ENCODE assay signal across 15 cellular contexts in the genomic region with DNA sequence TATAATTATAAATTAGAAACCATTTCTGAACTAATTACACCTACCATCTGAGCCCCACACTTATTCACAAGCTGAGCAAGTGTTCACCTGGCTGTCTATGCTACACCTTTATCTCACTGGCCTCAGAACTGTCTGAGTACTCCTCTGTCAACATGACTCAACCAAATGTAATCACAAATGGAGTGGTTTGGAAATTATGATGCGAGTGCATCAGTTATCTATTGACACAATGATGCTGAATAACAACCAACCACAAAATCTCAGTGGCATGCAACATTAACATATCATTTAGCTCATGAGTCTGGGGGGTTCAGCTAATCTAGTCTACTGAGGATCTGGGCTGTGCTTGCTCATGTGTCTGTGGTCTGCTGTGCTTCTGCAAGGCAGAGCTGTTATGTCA.
DNase-seq lines count a peak whose midpoint lies in the region; ATAC-seq, FAIRE-seq and TF ChIP-seq lines count a peak whose summit lies in the region.
"Had no signal": no experiment of that assay in that cellular context is flagged by ENCODE, and none has a peak within 500 bp of the region (broad histone marks: within the 10 kb centered on the region; RNA-seq: fewer than 3 reads in every experiment).

No MANE protein-coding gene starts in this region.

- no peak overlapping the region for H3K4me2 ChIP-seq in keratinocyte (ENCODE audit: control insufficient read depth, extremely low read depth, insufficient read depth, low read depth, low read length)
- H3K4me2 ChIP-seq: BLaER1 treated with 17β-estradiol and CSF1 and Interleukin-3, amounts not matched to agents 10 nM and 100 nM had no signal

- dilution Hi-C loops in keratinocyte (cut with MboI; ENCODE audit: extremely low pct_ligation_motif_present, low sequenced_read_pairs), result no loop called here

- H2AFZ ChIP-seq in keratinocyte (ENCODE audit: control insufficient read depth, low read length), result no peak overlapping the region

- ATAC-seq in RWPE2 (ENCODE audit: low read depth) (peak; percentile 87), GM21447 (IDR thresholded peaks at IDR 0.05; ENCODE audit: unreplicated experiment) (no peak), lower lobe of right lung (no peak)

- H3K27me3 ChIP-seq in RWPE2 (ENCODE audit: insufficient read depth, poor library complexity, severe bottlenecking), result no peaks in the 10 kb centered on the region
- no peaks in the 10 kb centered on the region for H3K27me3 ChIP-seq in keratinocyte (ENCODE audit: control insufficient read depth, extremely low read depth, insufficient read depth, low read length)
- H3K27me3 ChIP-seq in lower lobe of right lung (ENCODE audit: low read depth), result no peaks in the 10 kb centered on the region
- H3K27me3 ChIP-seq: Peyer's patch had no signal

- H3K9ac ChIP-seq in keratinocyte (ENCODE audit: control insufficient read depth, extremely low read depth, insufficient read depth, low read length), result no peak overlapping the region
- H3K9ac ChIP-seq: BLaER1 treated with 17β-estradiol and CSF1 and Interleukin-3, amounts not matched to agents 10 nM and 100 nM had no signal

- H3K4me3 ChIP-seq in RWPE2 (ENCODE audit: severe bottlenecking) (no peak overlapping the region), keratinocyte (ENCODE audit: control insufficient read depth in 2 of 3, extremely low read depth in 1 of 3, insufficient read depth in 2 of 3, low read depth in 1 of 3, low read length in 3 of 3) (no peak overlapping the region), lower lobe of right lung (no peak overlapping the region)
- H3K4me3 ChIP-seq: BLaER1 treated with 17β-estradiol and CSF1 and Interleukin-3, amounts not matched to agents 10 nM and 100 nM; Peyer's patch had no signal

- no peaks in the 10 kb centered on the region for H3K79me2 ChIP-seq in keratinocyte (ENCODE audit: control insufficient read depth, insufficient read depth, low read length)

- H3K4me1 ChIP-seq in RWPE2 (ENCODE audit: insufficient read depth, poor library complexity, severe bottlenecking) (no peaks in the 10 kb centered on the region), keratinocyte (ENCODE audit: control insufficient read depth, extremely low read depth, insufficient read depth, low read length) (no peaks in the 10 kb centered on the region), lower lobe of right lung (no peaks in the 10 kb centered on the region)
- H3K4me1 ChIP-seq: Peyer's patch had no signal

- TF ChIP-seq CTCF in RWPE2 (IDR thresholded peaks at IDR 0.05; ENCODE audit: poor library complexity, severe bottlenecking), result no peak
- no peak for TF ChIP-seq CTCF in keratinocyte (optimal IDR thresholded peaks at IDR 0.05 in 1 of 3, IDR thresholded peaks at IDR 0.05 in 1 of 3, conservative IDR thresholded peaks at IDR 0.05 in 1 of 3; ENCODE audit: extremely low read depth in 1 of 3, insufficient read depth in 2 of 3, low read length in 3 of 3)
- TF ChIP-seq CTCF in lower lobe of right lung (IDR thresholded peaks at IDR 0.05), result no peak

- no peak overlapping the region for H3K27ac ChIP-seq in RWPE2 (ENCODE audit: poor library complexity, severe bottlenecking)
- no peak overlapping the region for H3K27ac ChIP-seq in keratinocyte (ENCODE audit: control insufficient read depth, insufficient read depth, low read length)
- no peak overlapping the region for H3K27ac ChIP-seq in lower lobe of right lung
- H3K27ac ChIP-seq: BLaER1 treated with 17β-estradiol and CSF1 and Interleukin-3, amounts not matched to agents 10 nM and 100 nM; Peyer's patch had no signal

- peak; percentile 91 for FAIRE-seq in keratinocyte (lab: Jason Lieb, UNC)
- FAIRE-seq: GM18507 had no signal

- H3K9me3 ChIP-seq in RWPE2 (ENCODE audit: severe bottlenecking) (no peaks in the 10 kb centered on the region), keratinocyte (ENCODE audit: control insufficient read depth, low read depth, low read length) (no peaks in the 10 kb centered on the region), lower lobe of right lung (no peaks in the 10 kb centered on the region)
- H3K9me3 ChIP-seq: Peyer's patch had no signal

- intact Hi-C loops in lower lobe of right lung (cut with DNase I), result no loop called here

- H3K36me3 ChIP-seq in RWPE2 (ENCODE audit: low read depth) (no peaks in the 10 kb centered on the region), keratinocyte (ENCODE audit: control insufficient read depth in 2 of 2, extremely low read depth in 1 of 2, insufficient read depth in 2 of 2, low read length in 2 of 2) (no peaks in the 10 kb centered on the region), lower lobe of right lung (no peaks in the 10 kb centered on the region)
- H3K36me3 ChIP-seq: BLaER1 treated with 17β-estradiol and CSF1 and Interleukin-3, amounts not matched to agents 10 nM and 100 nM; Peyer's patch had no signal

- DNase-seq in NCI-H2029 (lab: John Stamatoyannopoulos, UW), result peak; percentile 15
- no peak for DNase-seq in NCI-H2029 treated with DMSO at 0.1 percent for 48 hours (lab: John Stamatoyannopoulos, UW)
- DNase-seq in NCI-H1436 treated with DMSO at 0.1 percent for 48 hours (lab: John Stamatoyannopoulos, UW), result peak; percentile 71
- no peak for DNase-seq in RWPE2 (ENCODE audit: low spot score)
- no peak for DNase-seq in keratinocyte (ENCODE audit: low read depth, low spot score)
- no peak for DNase-seq in stimulated activated CD4-positive, alpha-beta T cell treated with anti-CD3 and anti-CD28 coated beads, Interleukin-4, amount 100 ng/mL, for 4 hours
- no peak for DNase-seq in lower lobe of right lung
- DNase-seq: 8988T, DMS 273 treated with DMSO at 0.1 percent for 48 hours, NCI-H1694 treated with DMSO at 0.1 percent for 48 hours, NCI-H526 treated with DMSO at 0.1 percent for 48 hours, Peyer's patch had no signal

- no peaks in the 10 kb centered on the region for H4K20me1 ChIP-seq in keratinocyte (ENCODE audit: control insufficient read depth, extremely low read depth, insufficient read depth, low read length)

- no peaks in the 10 kb centered on the region for H3K9me1 ChIP-seq in keratinocyte (ENCODE audit: control insufficient read depth, extremely low read depth, insufficient read depth, low read length)

Comparison
In these comparisons a context has a peak if more than half of its experiments do, and no peak if none do; other contexts are left out.
1. DNase-seq: peak in NCI-H2029 (single experiment) and NCI-H1436 treated with DMSO at 0.1 percent for 48 hours (single experiment); none in NCI-H2029 treated with DMSO at 0.1 percent for 48 hours (single experiment), RWPE2 (single experiment), keratinocyte (single experiment), stimulated activated CD4-positive, alpha-beta T cell treated with anti-CD3 and anti-CD28 coated beads, Interleukin-4, amount 100 ng/mL, for 4 hours (0 of 2) and lower lobe of right lung (single experiment).